Comparison of ENCODE assay signal across 9 cellular contexts in genomic region chr7:1919539-1920265, GRCh38.
A peak's percentile ranks its signal among the peaks of the same experiment; 100 is the strongest.
DNase-seq lines count a peak whose midpoint lies in the region; ATAC-seq lines count a peak whose summit lies in the region.
"Had no signal": no experiment of that assay in that cellular context is flagged by ENCODE, and none has a peak within 500 bp of the region (broad histone marks: within the 10 kb centered on the region; RNA-seq: fewer than 3 reads in every experiment).

No MANE protein-coding gene starts in this region.

- H3K9me3 Mint-ChIP-seq in T-helper 1 cell treated with Interleukin-12 subunit alpha and Interleukin-12 subunit beta and Interleukin-4 antibody, amounts not matched to agents 30 μg/mL and 1 μg/mL, for 36 hours = no peaks in the 10 kb centered on the region
- no peaks in the 10 kb centered on the region for H3K9me3 Mint-ChIP-seq in activated CD8-positive, alpha-beta T cell treated with anti-CD3 and anti-CD28 coated beads, Interleukin-2, amount 10 ng/mL, durations not matched to agents 7 days and 5 days (ENCODE audit: insufficient read depth)

- peak; percentile 15 for ATAC-seq in activated CD8-positive, alpha-beta T cell treated with anti-CD3 and anti-CD28 coated beads, Interleukin-2, amount 10 ng/mL, durations not matched to agents 7 days and 5 days
- ATAC-seq in left colon = peak; percentile 80

- intact Hi-C loops in left colon (cut with DNase I, micrococcal nuclease) = no loop called here

- DNase-seq in T-helper 1 cell (no peak), left colon (peak in 1 of 2 donors; percentile 48), superior temporal gyrus (ENCODE audit: extremely low spot score) (peak; percentile 82), NCI-H146 treated with DMSO at 0.1 percent for 48 hours (lab: John Stamatoyannopoulos, UW; ENCODE audit: unreplicated experiment) (no peak), HuH-7 (ENCODE audit: low spot score) (no peak), ACHN (no peak)
- no peak for DNase-seq in activated CD8-positive, alpha-beta T cell treated with anti-CD3 and anti-CD28 coated beads, Interleukin-2, amount 10 ng/mL, durations not matched to agents 7 days and 5 days
- DNase-seq: NCI-H774 had no signal

- peaks cover 28% of the 10 kb centered on the region for H3K36me3 Mint-ChIP-seq in T-helper 1 cell treated with Interleukin-12 subunit alpha and Interleukin-12 subunit beta and Interleukin-4 antibody, amounts not matched to agents 30 μg/mL and 1 μg/mL, for 36 hours (ENCODE audit: low read depth)
- peaks cover 31% of the 10 kb centered on the region for H3K36me3 Mint-ChIP-seq in activated CD8-positive, alpha-beta T cell treated with anti-CD3 and anti-CD28 coated beads, Interleukin-2, amount 10 ng/mL, durations not matched to agents 7 days and 5 days (ENCODE audit: low read depth)

- H3K27ac Mint-ChIP-seq in T-helper 1 cell treated with Interleukin-12 subunit alpha and Interleukin-12 subunit beta and Interleukin-4 antibody, amounts not matched to agents 30 μg/mL and 1 μg/mL, for 36 hours = peak overlapping the region; percentile 60
- H3K27ac Mint-ChIP-seq in activated CD8-positive, alpha-beta T cell treated with anti-CD3 and anti-CD28 coated beads, Interleukin-2, amount 10 ng/mL, durations not matched to agents 7 days and 5 days = peak overlapping the region; percentile 82

- in situ Hi-C loops in ACHN (cut with HindIII; ENCODE audit: low pct_ligation_motif_present, low pct_unique_long_range_greater_than_20kb, low sequenced_read_pairs) = no loop called here

- CTCF ChIA-PET in activated CD8-positive, alpha-beta T cell treated with anti-CD3 and anti-CD28 coated beads, Interleukin-2, amount 10 ng/mL, durations not matched to agents 7 days and 5 days (lab: Charles Lee) = no interaction called here

- POLR2A ChIA-PET in activated CD8-positive, alpha-beta T cell treated with anti-CD3 and anti-CD28 coated beads, Interleukin-2, amount 10 ng/mL, durations not matched to agents 7 days and 5 days (lab: Charles Lee) = interaction anchor here (1.2 kb wide), 1 partner anchor 20 kb away, joined by 4 read pairs; no protein-coding TSS in a partner anchor

- peaks cover 38% of the 10 kb centered on the region for H3K4me1 Mint-ChIP-seq in T-helper 1 cell treated with Interleukin-12 subunit alpha and Interleukin-12 subunit beta and Interleukin-4 antibody, amounts not matched to agents 30 μg/mL and 1 μg/mL, for 36 hours (ENCODE audit: low read depth)
- H3K4me1 Mint-ChIP-seq in activated CD8-positive, alpha-beta T cell treated with anti-CD3 and anti-CD28 coated beads, Interleukin-2, amount 10 ng/mL, durations not matched to agents 7 days and 5 days (ENCODE audit: low read depth) = peaks cover 61% of the 10 kb centered on the region

- peaks cover 24% of the 10 kb centered on the region for H3K27me3 Mint-ChIP-seq in T-helper 1 cell treated with Interleukin-12 subunit alpha and Interleukin-12 subunit beta and Interleukin-4 antibody, amounts not matched to agents 30 μg/mL and 1 μg/mL, for 36 hours (ENCODE audit: low read depth)
- H3K27me3 Mint-ChIP-seq in activated CD8-positive, alpha-beta T cell treated with anti-CD3 and anti-CD28 coated beads, Interleukin-2, amount 10 ng/mL, durations not matched to agents 7 days and 5 days (ENCODE audit: low read depth) = peaks cover 15% of the 10 kb centered on the region

- H3K4me3 Mint-ChIP-seq in T-helper 1 cell treated with Interleukin-12 subunit alpha and Interleukin-12 subunit beta and Interleukin-4 antibody, amounts not matched to agents 30 μg/mL and 1 μg/mL, for 36 hours = peak overlapping the region; percentile 78
- H3K4me3 Mint-ChIP-seq in activated CD8-positive, alpha-beta T cell treated with anti-CD3 and anti-CD28 coated beads, Interleukin-2, amount 10 ng/mL, durations not matched to agents 7 days and 5 days = peak overlapping the region; percentile 73
